9 cellular contexts compared by ENCODE assay signal in genomic region chr1:58858344-58858673, GRCh38.
DNase-seq lines count a peak whose midpoint lies in the region; ATAC-seq and TF ChIP-seq lines count a peak whose summit lies in the region.
"Had no signal": no experiment of that assay in that cellular context is flagged by ENCODE, and none has a peak within 500 bp of the region (broad histone marks: within the 10 kb centered on the region; RNA-seq: fewer than 3 reads in every experiment).

No MANE protein-coding gene starts in this region.

- no peaks in the 10 kb centered on the region for H3K36me3 Mint-ChIP-seq in activated T-cell treated with anti-CD3 and anti-CD28 coated beads, Interleukin-2, amount 50 U/mL, for 24 hours (ENCODE audit: low read depth)
- H3K36me3 Mint-ChIP-seq in IgD-negative memory B cell: no peaks in the 10 kb centered on the region

- peak overlapping the region; percentile 13 for H3K27ac ChIP-seq in angular gyrus (ENCODE audit: low read depth, low read length)

- peak; percentile 85 for ATAC-seq in stimulated activated naive CD8-positive, alpha-beta T cell treated with anti-CD3 and anti-CD28 coated beads, Interleukin-15, amount 100 ng/mL, for 72 hours
- no peak for ATAC-seq in sciatic nerve

- peaks cover 43% of the 10 kb centered on the region for H3K4me1 Mint-ChIP-seq in activated T-cell treated with anti-CD3 and anti-CD28 coated beads, Interleukin-2, amount 50 U/mL, for 24 hours (ENCODE audit: low read depth)
- peaks cover 22 to 40% (median 38%) of the 10 kb centered on the region in 3 donors for H3K4me1 Mint-ChIP-seq in IgD-negative memory B cell
- H3K4me1 Mint-ChIP-seq in stimulated activated naive CD8-positive, alpha-beta T cell treated with anti-CD3 and anti-CD28 coated beads, Interleukin-15, amount 100 ng/mL, for 72 hours: peaks cover 51% of the 10 kb centered on the region

- no peak for TF ChIP-seq CTCF in foreskin fibroblast (IDR thresholded peaks at IDR 0.05; ENCODE audit: low read depth, low read length)

- intact Hi-C loops in sciatic nerve (cut with DNase I): no loop called here

- H3K4me3 ChIP-seq in foreskin fibroblast (ENCODE audit: low read depth in 1 of 2, low read length in 2 of 2): no peak overlapping the region

- no peak overlapping the region for H3K4me3 Mint-ChIP-seq in activated T-cell treated with anti-CD3 and anti-CD28 coated beads, Interleukin-2, amount 50 U/mL, for 24 hours
- peak overlapping the region in 1 of 4 donors; percentile 24 for H3K4me3 Mint-ChIP-seq in IgD-negative memory B cell
- peak overlapping the region; percentile 18 to 73 for H3K4me3 Mint-ChIP-seq in stimulated activated naive CD8-positive, alpha-beta T cell treated with anti-CD3 and anti-CD28 coated beads, Interleukin-15, amount 100 ng/mL, for 72 hours

- peak overlapping the region; percentile 67 for H3K27ac Mint-ChIP-seq in activated T-cell treated with anti-CD3 and anti-CD28 coated beads, Interleukin-2, amount 50 U/mL, for 24 hours
- peak overlapping the region; percentile 1 to 85 (median 80) for H3K27ac Mint-ChIP-seq in IgD-negative memory B cell
- H3K27ac Mint-ChIP-seq in stimulated activated naive CD8-positive, alpha-beta T cell treated with anti-CD3 and anti-CD28 coated beads, Interleukin-15, amount 100 ng/mL, for 72 hours: peak overlapping the region in 1 of 2 donors; percentile 63

- H3K27me3 Mint-ChIP-seq in activated T-cell treated with anti-CD3 and anti-CD28 coated beads, Interleukin-2, amount 50 U/mL, for 24 hours: no peaks in the 10 kb centered on the region
- no peaks in the 10 kb centered on the region for H3K27me3 Mint-ChIP-seq in IgD-negative memory B cell
- no peaks in the 10 kb centered on the region for H3K27me3 Mint-ChIP-seq in stimulated activated naive CD8-positive, alpha-beta T cell treated with anti-CD3 and anti-CD28 coated beads, Interleukin-15, amount 100 ng/mL, for 72 hours

- no peaks in the 10 kb centered on the region for H3K9me3 Mint-ChIP-seq in activated T-cell treated with anti-CD3 and anti-CD28 coated beads, Interleukin-2, amount 50 U/mL, for 24 hours
- H3K9me3 Mint-ChIP-seq in IgD-negative memory B cell: no peaks in the 10 kb centered on the region
- H3K9me3 Mint-ChIP-seq in stimulated activated naive CD8-positive, alpha-beta T cell treated with anti-CD3 and anti-CD28 coated beads, Interleukin-15, amount 100 ng/mL, for 72 hours: no peaks in the 10 kb centered on the region

- DNase-seq in activated T-cell treated with anti-CD3 and anti-CD28 coated beads, Interleukin-2, amount 50 U/mL, for 24 hours: no peak
- DNase-seq in activated T-cell treated with anti-CD3 and anti-CD28 coated beads for 4 hours (no peak), foreskin fibroblast (no peak), sciatic nerve (ENCODE audit: low spot score) (no peak), AML-193 (lab: John Stamatoyannopoulos, UW) (no peak)
- peak in 1 of 2 donors; percentile 48 for DNase-seq in stimulated activated naive CD8-positive, alpha-beta T cell treated with anti-CD3 and anti-CD28 coated beads, Interleukin-15, amount 100 ng/mL, for 72 hours
- DNase-seq: stimulated activated CD4-positive, alpha-beta T cell treated with anti-CD3 and anti-CD28 coated beads, Interleukin-4, amount 100 ng/mL, for 1 hour had no signal
